13 cellular contexts compared by ENCODE assay signal in the genomic region with DNA sequence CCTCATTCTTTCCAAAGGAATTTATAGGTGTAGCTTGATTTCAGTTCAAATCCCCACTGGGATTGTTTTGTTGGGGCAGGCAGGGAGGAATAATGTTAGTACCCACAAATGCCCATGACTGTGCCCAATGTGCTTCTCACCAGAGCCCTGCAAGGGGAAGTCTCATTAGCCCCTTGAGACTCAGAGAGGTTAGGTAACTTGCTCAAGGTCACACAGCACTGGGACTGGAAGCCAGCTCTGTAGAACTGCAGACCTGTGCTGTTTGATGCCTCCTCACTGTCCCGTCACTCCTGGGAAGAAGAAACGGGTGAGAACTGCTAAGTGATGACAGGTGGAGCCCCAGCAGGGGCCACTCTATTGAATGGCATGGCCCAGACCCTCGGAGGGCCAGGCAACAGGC. TPM values are rescaled to one million over a fixed set of nuclear protein-coding genes. Genes with fewer than 3 reads are reported as not detected.
A peak's percentile ranks its signal among the peaks of the same experiment; 100 is the strongest.
DNase-seq lines count a peak whose midpoint lies in the region; ATAC-seq, FAIRE-seq and TF ChIP-seq lines count a peak whose summit lies in the region.
"Had no signal": no experiment of that assay in that cellular context is flagged by ENCODE, and none has a peak within 500 bp of the region (broad histone marks: within the 10 kb centered on the region; RNA-seq: fewer than 3 reads in every experiment).

No MANE protein-coding gene starts in this region.

- no peak overlapping the region for H3K4me3 ChIP-seq in NB4 (ENCODE audit: low read depth, low read length)
- no peak overlapping the region for H3K4me3 ChIP-seq in K562
- H3K4me3 ChIP-seq in lung: no peak overlapping the region

- TF ChIP-seq CTCF in NB4 (IDR thresholded peaks at IDR 0.05; ENCODE audit: low read depth, low read length): no peak
- TF ChIP-seq CTCF in K562 (IDR thresholded peaks at IDR 0.05 in 2 of 3, conservative IDR thresholded peaks at IDR 0.05 in 1 of 3; ENCODE audit: insufficient read depth in 2 of 3, low read depth in 1 of 3, low read length in 3 of 3): no peak
- TF ChIP-seq CTCF in lung (IDR thresholded peaks at IDR 0.05; ENCODE audit: control extremely low read depth, extremely low read depth): no peak
- TF ChIP-seq CTCF in nephron progenitor cell (IDR thresholded peaks at IDR 0.05): no peak

- TF ChIP-seq POLR2A in NB4 (IDR thresholded peaks at IDR 0.05; ENCODE audit: extremely low read depth, insufficient read length) (no peak), K562 (conservative IDR thresholded peaks at IDR 0.05) (no peak)

- intact Hi-C loops in K562 (cut with micrococcal nuclease): loop anchor here (10.0 kb wide), 1 partner anchor 536 kb away; the partner anchor contains the start of gene DYNC1H1

- FAIRE-seq in K562 (lab: Jason Lieb, UNC): no peak
- FAIRE-seq: frontal cortex had no signal

- no peak overlapping the region for H3K4me2 ChIP-seq in K562 (ENCODE audit: insufficient read depth, low read length)

- H3K27ac ChIP-seq in K562 (ENCODE audit: extremely low read depth, low read depth, low read length) (peak overlapping the region; percentile 61; the same call in 2 of the 3 replicates), lung (ENCODE audit: low read depth in 1 of 2, low read length in 1 of 2) (peak overlapping the region; percentile 88 to 90), temporal lobe (ENCODE audit: low read depth, low read length) (peak overlapping the region; percentile 47)

- H3K4me1 ChIP-seq in K562 (replicated peaks in 1 of 2; ENCODE audit: control insufficient read depth in 2 of 2, insufficient read depth in 2 of 2, low read length in 2 of 2) (peaks cover 30 to 76% of the 10 kb centered on the region in 2 experiments), lung (ENCODE audit: control insufficient read depth in 2 of 2, insufficient read depth in 2 of 2, low read length in 2 of 2) (peaks cover 3 to 5% of the 10 kb centered on the region in 2 donors)

- no peak for TF ChIP-seq RAD21 in K562 (CRISPR knock-in tag; conservative IDR thresholded peaks at IDR 0.05 in 1 of 2, IDR thresholded peaks at IDR 0.05 in 1 of 2)

- TF ChIP-seq EP300 in K562 (IDR thresholded peaks at IDR 0.05; ENCODE audit: low read length): no peak

- H3K9me3 Mint-ChIP-seq in nephron progenitor cell: no peaks in the 10 kb centered on the region
- H3K9me3 Mint-ChIP-seq: T-cell had no signal

- H3K27me3 Mint-ChIP-seq in nephron progenitor cell (ENCODE audit: low read depth, poor library complexity): no peaks in the 10 kb centered on the region
- H3K27me3 Mint-ChIP-seq: T-cell had no signal

- H4K20me1 ChIP-seq in K562 (replicated peaks; ENCODE audit: control insufficient read depth, insufficient read depth, low read length): no peaks in the 10 kb centered on the region

- H3K36me3 Mint-ChIP-seq in nephron progenitor cell (ENCODE audit: low read depth): peaks cover 3% of the 10 kb centered on the region

- no peaks in the 10 kb centered on the region for H3K9me3 ChIP-seq in K562 (replicated peaks; ENCODE audit: control insufficient read depth, insufficient read depth, low read depth, low read length)
- no peaks in the 10 kb centered on the region for H3K9me3 ChIP-seq in lung (ENCODE audit: control insufficient read depth in 2 of 2, insufficient read depth in 1 of 2, low read length in 1 of 2)

- no TSS peak for BruUV-seq in K562 (replicated peaks; lab: Mats Ljungman, UMichigan)

- DNase-seq in NB4 (ENCODE audit: low read depth) (peak; percentile 38), K562 (ENCODE audit: extremely low read depth in 1 of 4, low spot score in 3 of 4) (no peak), lung (ENCODE audit: low spot score) (no peak), NCI-H345 (lab: John Stamatoyannopoulos, UW) (no peak), COLO668 (lab: John Stamatoyannopoulos, UW; ENCODE audit: unreplicated experiment) (no peak), nephron progenitor cell (no peak)
- DNase-seq: activated CD8-positive, alpha-beta memory T cell treated with anti-CD3 and anti-CD28 coated beads, Interleukin-2, amount 50 U/mL, for 48 hours; DMS79; NCI-H1436 treated with DMSO at 0.1 percent for 48 hours; stimulated activated CD4-positive, alpha-beta T cell treated with anti-CD3 and anti-CD28 coated beads, Interleukin-12 subunit alpha, Interleukin-12 subunit beta, amount 100 ng/mL, for 4 hours had no signal

- H3K4me1 Mint-ChIP-seq in nephron progenitor cell: peaks cover 22% of the 10 kb centered on the region

- WGBS in K562 (ENCODE audit: insufficient coverage, low coverage, missing lambda C conversion rate): 87% methylated on average over 3 of the region's 3 CpGs
- 88 to 95% methylated on average over 3 of the region's 3 CpGs for WGBS in lung, 2 donors

- H3K9me1 ChIP-seq in K562 (ENCODE audit: control insufficient read depth, insufficient read depth, low read length): no peaks in the 10 kb centered on the region

- H3K79me2 ChIP-seq in K562 (ENCODE audit: control insufficient read depth, insufficient read depth, low read length): no peaks in the 10 kb centered on the region

- H3K27ac Mint-ChIP-seq in nephron progenitor cell: no peak overlapping the region

- H3K36me3 ChIP-seq in K562 (ENCODE audit: control insufficient read depth, insufficient read depth, low read length) (peaks cover 6% of the 10 kb centered on the region; the same call in 2 of the 3 replicates), lung (ENCODE audit: control insufficient read depth in 2 of 2, insufficient read depth in 2 of 2, low read length in 2 of 2) (peaks cover 0 to 22% of the 10 kb centered on the region in 2 donors)

- H3K27me3 ChIP-seq in K562 (ENCODE audit: control insufficient read depth in 2 of 2, insufficient read depth in 2 of 2, low read length in 2 of 2) (no peaks in the 10 kb centered on the region), lung (ENCODE audit: control insufficient read depth, insufficient read depth) (no peaks in the 10 kb centered on the region)

- H3K4me3 Mint-ChIP-seq in nephron progenitor cell: no peak overlapping the region
- H3K4me3 Mint-ChIP-seq: T-cell had no signal

- CTCF ChIA-PET in K562 (lab: Yijun Ruan, JAX; ENCODE audit: low intra/inter-chr PET ratio): no interaction called here

- ATAC-seq in K562 (no peak), lung (ENCODE audit: insufficient read depth, low FRiP score) (no peak)

- H3K9ac ChIP-seq in K562 (ENCODE audit: insufficient read depth in 1 of 2, low read depth in 2 of 2, low read length in 2 of 2): peak overlapping the region in 1 of 2 experiments; percentile 31; a peak in 1 of 4 replicates

- in situ Hi-C loops in K562 (cut with MboI): loop anchor here (25.0 kb wide), 1 partner anchor 412 kb away; the partner anchor contains the start of gene AMN

- POLR2A ChIA-PET in K562 (lab: Yijun Ruan, JAX): interaction anchor here (0.6 to 2.1 kb wide), 5 partner anchors 8 to 138 kb away, joined by 3 to 10 read pairs (median 3); partner anchors contain the start of genes CINP and TECPR2

- peak overlapping the region; percentile 78; the same call in 1 of the 2 replicates for H2AFZ ChIP-seq in K562 (ENCODE audit: low read depth, low read length)

TF ChIP-seq in K562, 482 proteins besides CTCF, POLR2A, EP300 and RAD21 (continues in another document):
- TF ChIP-seq BCOR (IDR thresholded peaks at IDR 0.05) (peak; percentile 85), HOMEZ (CRISPR knock-in tag; IDR thresholded peaks at IDR 0.05) (no peak), NUFIP1 (IDR thresholded peaks at IDR 0.05; ENCODE audit: partially characterized antibody) (no peak), MEF2A (IDR thresholded peaks at IDR 0.05; ENCODE audit: control insufficient read depth, low read depth, low read length) (no peak), JUND (IDR thresholded peaks at IDR 0.05; ENCODE audit: borderline replicate concordance, low read depth, low read length) (no peak), JUND (tag; IDR thresholded peaks at IDR 0.05; ENCODE audit: borderline replicate concordance, low read depth, low read length) (no peak), TBP (optimal IDR thresholded peaks at IDR 0.05; ENCODE audit: low read depth, low read length) (no peak), ZNF668 (CRISPR knock-in tag; IDR thresholded peaks at IDR 0.05) (no peak)

RNA-seq across cellular contexts. Expression of gene ANKRD9, which starts 8.9 kb away (rescaled TPM):
- 19.3 and 49.4 TPM in 2 replicates for total RNA-seq in K562 (2011; cell fraction: chromatin; rRNA removed; ENCODE audit: low replicate concordance)
- total RNA-seq in K562 (2011; cell fraction: nucleolus; rRNA removed): 48.4 and 58.8 TPM in 2 replicates
- total RNA-seq in K562 (2011; cell fraction: nucleoplasm; rRNA removed): 30.0 and 36.6 TPM in 2 replicates
- total RNA-seq in K562 (2014; rRNA removed) (29.4 and 29.5 TPM in 2 replicates), K562 (2014; rRNA removed; fragmentation: Illumina TruSeq; extraction: Trizol) (3.3 and 3.7 TPM in 2 replicates), K562 (2015; rRNA removed; fragmentation: Illumina TruSeq; extraction: Trizol) (5.0 and 5.3 TPM in 2 replicates), K562 (2021) (32.9 and 34.8 TPM in 2 replicates), lung (10 to 100 TPM in 1 of 2 donors, 1 to 10 TPM in 1; 4.4 to 21.3 TPM), temporal lobe (6.1 TPM)
- polyA plus RNA-seq in K562 (2011; rRNA removed) (15.4 and 20.4 TPM in 2 replicates), K562 (2014; fragmentation: Illumina TruSeq; extraction: Trizol) (4.0 and 4.3 TPM in 2 replicates), K562 (2014; fragmentation: Nextera tagmentation; extraction: Ambion mirVana) (under 1 TPM; 0.04 to 0.06 TPM), K562 (2014; rRNA removed) (27.5 and 29.9 TPM in 2 replicates), lung (1 to 10 TPM; 7.9 to 8.7 TPM)
- polyA plus RNA-seq in K562 (2011; cell fraction: cytosol; rRNA removed): 26.0 and 97.0 TPM in 2 replicates
- polyA plus RNA-seq in K562 (2011; cell fraction: nucleus; rRNA removed): 106 and 194 TPM in 2 replicates
- polyA plus RNA-seq in K562 (2012): 12.9 and 30.7 TPM in 2 replicates
- polyA minus RNA-seq in K562 (2011; rRNA and poly(A)+ RNA removed): 3.5 and 3.7 TPM in 2 replicates
- polyA minus RNA-seq in K562 (2011; cell fraction: cytosol; rRNA and poly(A)+ RNA removed): 7.4 and 12.8 TPM in 2 replicates
- 18.6 and 23.2 TPM in 2 replicates for polyA minus RNA-seq in K562 (2011; cell fraction: nucleus; rRNA and poly(A)+ RNA removed)
